ENCODE assay signal across 21 cellular contexts in the genomic region with DNA sequence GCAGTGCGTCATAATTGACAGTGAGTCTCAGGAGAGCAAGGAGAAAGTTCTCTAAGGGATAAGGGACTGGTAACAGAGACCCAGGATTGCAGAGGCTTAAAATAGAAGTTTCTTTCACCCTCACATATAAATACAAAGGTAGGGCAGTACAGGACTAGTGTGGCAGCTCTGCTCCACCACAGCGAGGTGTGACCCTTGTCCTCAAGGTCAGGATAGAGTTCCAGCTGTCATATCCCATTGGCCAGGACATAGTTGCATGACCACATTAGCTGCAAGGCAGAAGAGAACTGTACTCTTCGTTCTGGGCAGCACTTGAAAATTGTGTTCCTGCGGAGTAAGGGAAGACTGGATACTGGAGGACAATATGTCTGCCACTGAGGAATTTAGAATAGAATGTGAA.
"Had no signal": no experiment of that assay in that cellular context is flagged by ENCODE, and none has a peak within 500 bp of the region (broad histone marks: within the 10 kb centered on the region; RNA-seq: fewer than 3 reads in every experiment).

No MANE protein-coding gene starts in this region.

- ATAC-seq: left lung; lower lobe of right lung; natural killer cell; stimulated activated naive CD8-positive, alpha-beta T cell treated with anti-CD3 and anti-CD28 coated beads, Interleukin-15, amount 100 ng/mL, for 72 hours; upper lobe of right lung had no signal

- H3K4me3 ChIP-seq: dorsolateral prefrontal cortex, hepatocyte, left lung, lower lobe of right lung, ovary, smooth muscle cell, suprapubic skin, transverse colon, upper lobe of right lung, uterus had no signal

- H2AFZ ChIP-seq: hepatocyte had no signal

- DNase-seq: dorsolateral prefrontal cortex; effector CD4-positive, alpha-beta T cell; kidney; left lung; lower lobe of right lung; natural killer cell; occipital lobe; ovary; posterior cingulate gyrus; stimulated activated CD4-positive, alpha-beta T cell treated with anti-CD3 and anti-CD28 coated beads, Interleukin-12 subunit alpha, Interleukin-12 subunit beta, amount 100 ng/mL, for 4 hours; stimulated activated CD4-positive, alpha-beta T cell treated with anti-CD3 and anti-CD28 coated beads, Interleukin-1b, Interleukin-23, amount 100 ng/mL, for 48 hours; stimulated activated CD4-positive, alpha-beta T cell treated with anti-CD3 and anti-CD28 coated beads, Interleukin-4, amount 100 ng/mL, for 1 hour; stimulated activated CD8-positive, alpha-beta memory T cell treated with anti-CD3 and anti-CD28 coated beads, Interleukin-4, amount 100 ng/mL, for 48 hours; stimulated activated naive CD4-positive, alpha-beta T cell; stimulated activated naive CD8-positive, alpha-beta T cell treated with anti-CD3 and anti-CD28 coated beads, Interleukin-15, amount 100 ng/mL, for 72 hours; transverse colon; upper lobe of right lung; uterus had no signal

- H3K4me1 ChIP-seq: left lung, lower lobe of right lung, suprapubic skin, transverse colon, upper lobe of right lung, uterus had no signal

- H3K4me2 ChIP-seq: hepatocyte, smooth muscle cell had no signal

- H3K36me3 ChIP-seq: left lung, ovary, suprapubic skin, transverse colon, upper lobe of right lung, uterus had no signal

- H3K79me2 ChIP-seq: hepatocyte had no signal

- H3K9me3 ChIP-seq: left lung, lower lobe of right lung, ovary, suprapubic skin, transverse colon, upper lobe of right lung, uterus had no signal

- H3K27me3 ChIP-seq: hepatocyte, left lung, ovary, suprapubic skin, transverse colon, upper lobe of right lung, uterus had no signal

- H3K27ac ChIP-seq: dorsolateral prefrontal cortex, hepatocyte, left lung, lower lobe of right lung, ovary, suprapubic skin, transverse colon, upper lobe of right lung, uterus had no signal
